ENCODE assay signal across 22 cellular contexts in genomic region chr13:55563267-55563666, GRCh38.
DNase-seq lines count a peak whose midpoint lies in the region; ATAC-seq, FAIRE-seq and TF ChIP-seq lines count a peak whose summit lies in the region.
"Had no signal": no experiment of that assay in that cellular context is flagged by ENCODE, and none has a peak within 500 bp of the region (broad histone marks: within the 10 kb centered on the region; RNA-seq: fewer than 3 reads in every experiment).

No MANE protein-coding gene starts in this region.

- H2AFZ ChIP-seq in neural progenitor cell (replicated peaks): no peak overlapping the region

- H3K4me3 Mint-ChIP-seq in neural progenitor cell (no peak overlapping the region), CD14-positive monocyte (no peak overlapping the region)
- H3K4me3 Mint-ChIP-seq: CD4-positive, alpha-beta T cell; CD8-positive, alpha-beta T cell had no signal

- H3K9ac ChIP-seq in SK-N-MC (ENCODE audit: insufficient read length) (no peak overlapping the region), neural progenitor cell (no peak overlapping the region)
- H3K9ac ChIP-seq: BLaER1 had no signal

- ATAC-seq in sciatic nerve: no peak
- ATAC-seq: CD8-positive, alpha-beta T cell; GM12878 had no signal

- H3K4me1 ChIP-seq in neural progenitor cell: peaks cover 23% of the 10 kb centered on the region
- H3K4me1 ChIP-seq: BLaER1, Caco-2 had no signal

- TF ChIP-seq CTCF in neural progenitor cell (IDR thresholded peaks at IDR 0.05) (no peak), CD14-positive monocyte (IDR thresholded peaks at IDR 0.05) (no peak)

- H3K4me3 ChIP-seq in SK-N-MC: no peak overlapping the region
- no peak overlapping the region for H3K4me3 ChIP-seq in neural progenitor cell
- H3K4me3 ChIP-seq: BLaER1, GM12878 had no signal

- no peak for FAIRE-seq in GM19239 (lab: Jason Lieb, UNC)
- FAIRE-seq: A204.1, GM12878, GM12892, GM18507 had no signal

- H3K27ac Mint-ChIP-seq in neural progenitor cell: no peak overlapping the region
- no peak overlapping the region for H3K27ac Mint-ChIP-seq in CD14-positive monocyte
- H3K27ac Mint-ChIP-seq: CD4-positive, alpha-beta T cell; CD8-positive, alpha-beta T cell had no signal

- H3K27ac ChIP-seq in SK-N-MC (0 out of 2 replicates have a peak overlapping the region, but pooled peaks have one; percentile 1), neural progenitor cell (peak overlapping the region; percentile 67)
- H3K27ac ChIP-seq: BLaER1 had no signal

- peak overlapping the region; percentile 59 for H3K4me2 ChIP-seq in neural progenitor cell
- H3K4me2 ChIP-seq: BLaER1 had no signal

- H3K36me3 ChIP-seq in SK-N-MC (ENCODE audit: insufficient read depth, low read length) (no peaks in the 10 kb centered on the region), neural progenitor cell (no peaks in the 10 kb centered on the region)
- H3K36me3 ChIP-seq: BE2C, BLaER1 had no signal

- in situ Hi-C loops in G401 (cut with HindIII; ENCODE audit: low sequenced_read_pairs): no loop called here

- no peaks in the 10 kb centered on the region for H3K27me3 ChIP-seq in neural progenitor cell
- H3K27me3 ChIP-seq: BE2C, BLaER1 had no signal

- H3K9me3 ChIP-seq in SK-N-MC (ENCODE audit: low read depth, low read length) (no peaks in the 10 kb centered on the region), neural progenitor cell (ENCODE audit: low read depth) (no peaks in the 10 kb centered on the region)
- H3K9me3 ChIP-seq: BE2C, BLaER1, Caco-2 had no signal

- H3K9me3 Mint-ChIP-seq in neural progenitor cell: no peaks in the 10 kb centered on the region
- peaks cover 0 to 1% (median 0%) of the 10 kb centered on the region in 7 donors for H3K9me3 Mint-ChIP-seq in CD14-positive monocyte
- H3K9me3 Mint-ChIP-seq: CD4-positive, alpha-beta T cell had no signal

- peaks cover 4% of the 10 kb centered on the region for H3K27me3 Mint-ChIP-seq in neural progenitor cell (ENCODE audit: insufficient read depth, low read depth)
- H3K27me3 Mint-ChIP-seq in CD14-positive monocyte (ENCODE audit: low read depth in 3 of 3): no peaks in the 10 kb centered on the region
- H3K27me3 Mint-ChIP-seq: CD4-positive, alpha-beta T cell had no signal

- H3K4me1 Mint-ChIP-seq in neural progenitor cell: peaks cover 7% of the 10 kb centered on the region
- no peaks in the 10 kb centered on the region for H3K4me1 Mint-ChIP-seq in CD14-positive monocyte

- H3K36me3 Mint-ChIP-seq in neural progenitor cell (no peaks in the 10 kb centered on the region), CD14-positive monocyte (no peaks in the 10 kb centered on the region)
- H3K36me3 Mint-ChIP-seq: CD8-positive, alpha-beta T cell had no signal

- intact Hi-C loops in CD14-positive monocyte (cut with micrococcal nuclease): no loop called here
- intact Hi-C loops in sciatic nerve (cut with DNase I): no loop called here

- peak; percentile 58 for DNase-seq in G401 (ENCODE audit: low spot score)
- no peak for DNase-seq in SK-N-MC (ENCODE audit: low read depth, low spot score)
- peak; percentile 53 for DNase-seq in cerebellar cortex (ENCODE audit: low spot score)
- no peak for DNase-seq in neural progenitor cell (ENCODE audit: low spot score)
- DNase-seq in mesenteric fat pad (ENCODE audit: low spot score): no peak
- DNase-seq in CD14-positive monocyte (ENCODE audit: low spot score): no peak
- no peak for DNase-seq in GM19239 (ENCODE audit: insufficient read length, low spot score)
- no peak for DNase-seq in sciatic nerve (ENCODE audit: low spot score)
- DNase-seq: 8988T; ACHN; BE2C; Caco-2; Calu3; CD4-positive, alpha-beta T cell; CD8-positive, alpha-beta T cell; DMS79 treated with DMSO at 0.1 percent for 48 hours; GDM1 had no signal

- H4K20me1 ChIP-seq in neural progenitor cell (ENCODE audit: low read depth): no peaks in the 10 kb centered on the region
- H4K20me1 ChIP-seq: BLaER1 had no signal

- H3F3A ChIP-seq in neural progenitor cell (ENCODE audit: low read depth): peaks cover 30% of the 10 kb centered on the region

- H3K79me2 ChIP-seq in neural progenitor cell (ENCODE audit: low read depth): no peaks in the 10 kb centered on the region

Comparison
In these comparisons a context has a peak if more than half of its experiments do, and no peak if none do; other contexts are left out.
1. DNase-seq: peak in G401 (single experiment) and cerebellar cortex (single experiment); none in SK-N-MC (single experiment), neural progenitor cell (single experiment), mesenteric fat pad (single experiment), CD14-positive monocyte (single experiment), GM19239 (single experiment) and sciatic nerve (single experiment).